7 cellular contexts compared by ENCODE assay signal in the genomic region with DNA sequence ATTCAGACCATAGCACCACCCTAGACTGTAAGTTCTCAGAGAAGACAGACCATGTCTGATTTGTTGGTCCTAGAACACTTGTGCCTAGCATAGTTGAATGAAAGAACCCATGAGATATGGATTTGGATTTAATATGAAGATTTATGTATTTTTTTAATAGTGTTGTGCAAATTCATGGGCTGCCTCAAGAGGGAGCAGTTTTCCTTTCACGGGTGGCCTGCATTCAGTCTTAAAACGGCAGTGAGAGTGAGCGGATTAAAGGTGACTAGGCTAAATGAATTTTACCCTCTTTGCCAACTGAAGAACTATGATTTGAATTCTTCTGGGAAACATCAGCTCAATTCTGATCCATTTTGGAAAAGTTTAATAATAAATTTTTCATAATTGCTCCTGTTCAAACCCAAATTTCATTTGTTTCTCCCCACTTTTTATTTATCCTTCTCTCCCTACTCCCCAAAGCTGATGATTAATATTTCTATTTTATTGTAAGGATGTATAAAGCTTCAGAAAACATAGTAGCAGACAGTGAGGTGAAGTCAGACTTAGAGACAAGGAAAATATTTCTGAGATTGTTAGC.
A peak's percentile ranks its signal among the peaks of the same experiment; 100 is the strongest.
DNase-seq lines count a peak whose midpoint lies in the region; ATAC-seq and TF ChIP-seq lines count a peak whose summit lies in the region.

No MANE protein-coding gene starts in this region.

- H3K27me3 Mint-ChIP-seq in activated T-helper 1 cell treated with anti-CD3 and anti-CD28 coated beads, Interleukin-12 subunit alpha, Interleukin-12 subunit beta, Interleukin-2, Interleukin-4 antibody, amounts not matched to agents 30 ng/mL and 10 ng/mL and 1 ng/mL, durations not matched to agents 14 hours and 24 hours and 36 hours (ENCODE audit: insufficient read depth) = peaks cover 7% of the 10 kb centered on the region

- no peaks in the 10 kb centered on the region for H3F3A ChIP-seq in DOHH2 (ENCODE audit: control insufficient read depth, insufficient read depth)

- no peaks in the 10 kb centered on the region for H3K9me3 Mint-ChIP-seq in activated T-helper 1 cell treated with anti-CD3 and anti-CD28 coated beads, Interleukin-12 subunit alpha, Interleukin-12 subunit beta, Interleukin-2, Interleukin-4 antibody, amounts not matched to agents 30 ng/mL and 10 ng/mL and 1 ng/mL, durations not matched to agents 14 hours and 24 hours and 36 hours

- H4K20me1 ChIP-seq in DOHH2 (ENCODE audit: control insufficient read depth, insufficient read depth, low read depth, low read length) = no peaks in the 10 kb centered on the region

- no peaks in the 10 kb centered on the region for H3K4me1 Mint-ChIP-seq in activated T-helper 1 cell treated with anti-CD3 and anti-CD28 coated beads, Interleukin-12 subunit alpha, Interleukin-12 subunit beta, Interleukin-2, Interleukin-4 antibody, amounts not matched to agents 30 ng/mL and 10 ng/mL and 1 ng/mL, durations not matched to agents 14 hours and 24 hours and 36 hours (ENCODE audit: low read depth)

- no peaks in the 10 kb centered on the region for H3K36me3 ChIP-seq in DOHH2 (ENCODE audit: control insufficient read depth, low read length)

- no peaks in the 10 kb centered on the region for H3K4me1 ChIP-seq in DOHH2 (ENCODE audit: control insufficient read depth, low read length)
- no peaks in the 10 kb centered on the region for H3K4me1 ChIP-seq in foreskin keratinocyte

- DNase-seq in GM19240 (ENCODE audit: insufficient read length, low spot score) = peak; percentile 14
- DNase-seq in HK-2 (ENCODE audit: unreplicated experiment) = peak; percentile 18
- DNase-seq in SHP77 treated with DMSO at 0.1 percent for 48 hours (lab: John Stamatoyannopoulos, UW) = peak; percentile 22
- DNase-seq in foreskin keratinocyte = peak in 1 of 2 donors; percentile 11
- no peak for DNase-seq in C1 segment of cervical spinal cord (lab: John Stamatoyannopoulos, UW)
- no peak for DNase-seq in activated T-helper 1 cell treated with anti-CD3 and anti-CD28 coated beads, Interleukin-12 subunit alpha, Interleukin-12 subunit beta, Interleukin-2, Interleukin-4 antibody, amounts not matched to agents 30 ng/mL and 10 ng/mL and 1 ng/mL, durations not matched to agents 14 hours and 24 hours and 36 hours (ENCODE audit: low spot score)

- no peak overlapping the region for H3K4me2 ChIP-seq in DOHH2 (ENCODE audit: low read length)

- H3K36me3 Mint-ChIP-seq in activated T-helper 1 cell treated with anti-CD3 and anti-CD28 coated beads, Interleukin-12 subunit alpha, Interleukin-12 subunit beta, Interleukin-2, Interleukin-4 antibody, amounts not matched to agents 30 ng/mL and 10 ng/mL and 1 ng/mL, durations not matched to agents 14 hours and 24 hours and 36 hours (ENCODE audit: low read depth) = no peaks in the 10 kb centered on the region

- no peaks in the 10 kb centered on the region for H3K9me3 ChIP-seq in DOHH2 (ENCODE audit: control insufficient read depth, insufficient read depth, low read length)

- H3K27me3 ChIP-seq in DOHH2 (ENCODE audit: control insufficient read depth, low read length) (no peaks in the 10 kb centered on the region), foreskin keratinocyte (no peaks in the 10 kb centered on the region)

- intact Hi-C loops in activated T-helper 1 cell treated with anti-CD3 and anti-CD28 coated beads, Interleukin-12 subunit alpha, Interleukin-12 subunit beta, Interleukin-2, Interleukin-4 antibody, amounts not matched to agents 30 ng/mL and 10 ng/mL and 1 ng/mL, durations not matched to agents 14 hours and 24 hours and 36 hours (cut with micrococcal nuclease) = loop anchor here (1.0 kb wide), 1 partner anchor 32 kb away; no protein-coding TSS in a partner anchor

- no peaks in the 10 kb centered on the region for H3K9me2 ChIP-seq in DOHH2 (replicated peaks; ENCODE audit: control insufficient read depth, low read length)

- no peak overlapping the region for H3K4me3 ChIP-seq in DOHH2 (ENCODE audit: low read length)

- no peak overlapping the region for H3K27ac ChIP-seq in DOHH2 (ENCODE audit: low read depth, low read length)
- H3K27ac ChIP-seq in foreskin keratinocyte = no peak overlapping the region

- no peak overlapping the region for H3K27ac Mint-ChIP-seq in activated T-helper 1 cell treated with anti-CD3 and anti-CD28 coated beads, Interleukin-12 subunit alpha, Interleukin-12 subunit beta, Interleukin-2, Interleukin-4 antibody, amounts not matched to agents 30 ng/mL and 10 ng/mL and 1 ng/mL, durations not matched to agents 14 hours and 24 hours and 36 hours

- H3K79me2 ChIP-seq in DOHH2 (ENCODE audit: control insufficient read depth, low read length) = no peaks in the 10 kb centered on the region

- ATAC-seq in foreskin keratinocyte = peak; percentile 35

- TF ChIP-seq CTCF in DOHH2 (IDR thresholded peaks at IDR 0.05; ENCODE audit: low read depth, low read length, poor library complexity, severe bottlenecking) (peak; percentile 67), foreskin keratinocyte (conservative IDR thresholded peaks at IDR 0.05) (peak; percentile 63)

- no peak overlapping the region for H3K4me3 Mint-ChIP-seq in activated T-helper 1 cell treated with anti-CD3 and anti-CD28 coated beads, Interleukin-12 subunit alpha, Interleukin-12 subunit beta, Interleukin-2, Interleukin-4 antibody, amounts not matched to agents 30 ng/mL and 10 ng/mL and 1 ng/mL, durations not matched to agents 14 hours and 24 hours and 36 hours

Comparison
In these comparisons a context has a peak if more than half of its experiments do, and no peak if none do; other contexts are left out.
1. DNase-seq: peak in GM19240 (single experiment), HK-2 (single experiment) and SHP77 treated with DMSO at 0.1 percent for 48 hours (single experiment); none in C1 segment of cervical spinal cord (0 of 14) and activated T-helper 1 cell treated with anti-CD3 and anti-CD28 coated beads, Interleukin-12 subunit alpha, Interleukin-12 subunit beta, Interleukin-2, Interleukin-4 antibody, amounts not matched to agents 30 ng/mL and 10 ng/mL and 1 ng/mL, durations not matched to agents 14 hours and 24 hours and 36 hours (single experiment).